14 cellular contexts compared by ENCODE assay signal in the genomic region with DNA sequence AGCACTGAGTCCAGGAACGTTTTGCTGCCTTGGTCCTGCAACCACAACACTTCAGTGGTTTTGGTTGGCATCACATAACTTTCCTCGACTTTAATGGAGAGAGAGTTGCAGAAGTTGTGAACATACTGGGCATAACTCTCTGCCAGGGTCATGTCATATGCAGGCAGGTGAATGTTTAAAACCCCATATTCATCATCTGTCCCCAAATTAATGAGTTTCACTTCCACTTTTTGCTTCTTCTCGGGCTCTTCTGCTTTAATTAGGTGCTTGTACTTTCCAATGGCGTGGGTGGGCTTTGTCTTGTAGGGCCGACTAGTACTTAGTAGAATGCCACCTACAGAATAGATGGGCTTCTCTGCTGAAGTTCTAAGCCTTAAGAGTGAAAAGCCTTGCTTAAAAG.
A peak's percentile ranks its signal among the peaks of the same experiment; 100 is the strongest.
DNase-seq lines count a peak whose midpoint lies in the region; ATAC-seq lines count a peak whose summit lies in the region.
"Had no signal": no experiment of that assay in that cellular context is flagged by ENCODE, and none has a peak within 500 bp of the region (broad histone marks: within the 10 kb centered on the region; RNA-seq: fewer than 3 reads in every experiment).

No MANE protein-coding gene starts in this region.

- ATAC-seq in GM18907 (IDR thresholded peaks at IDR 0.05; ENCODE audit: unreplicated experiment): peak; percentile 97
- ATAC-seq in GM21717 (IDR thresholded peaks at IDR 0.05; ENCODE audit: unreplicated experiment): peak; percentile 96
- ATAC-seq in HG03159 (IDR thresholded peaks at IDR 0.05; ENCODE audit: unreplicated experiment): peak; percentile 90
- ATAC-seq: right lobe of liver had no signal

- DNase-seq in glomerular visceral epithelial cell (ENCODE audit: extremely low spot score) (peak; percentile 49), kidney glomerular epithelial cell (lab: John Stamatoyannopoulos, UW) (no peak), NCI-H2196 (lab: John Stamatoyannopoulos, UW; ENCODE audit: unreplicated experiment) (no peak), HuH-7 (ENCODE audit: low spot score) (no peak), NK-92 (lab: John Stamatoyannopoulos, UW; ENCODE audit: unreplicated experiment) (no peak)
- DNase-seq: activated CD4-positive, CD25-positive, alpha-beta regulatory T cell treated with anti-CD3 and anti-CD28 coated beads, Interleukin-2, amount 50 U/mL, for 72 hours; dermis blood vessel endothelial cell; H9; head of caudate nucleus; MV-4-11; right lobe of liver had no signal
